ENCODE assay signal across 13 cellular contexts in genomic region chr5:158154226-158155005, GRCh38.
A peak's percentile ranks its signal among the peaks of the same experiment; 100 is the strongest.
DNase-seq lines count a peak whose midpoint lies in the region; FAIRE-seq and TF ChIP-seq lines count a peak whose summit lies in the region.
"Had no signal": no experiment of that assay in that cellular context is flagged by ENCODE, and none has a peak within 500 bp of the region (broad histone marks: within the 10 kb centered on the region; RNA-seq: fewer than 3 reads in every experiment).

No MANE protein-coding gene starts in this region.

- no peaks in the 10 kb centered on the region for H3K36me3 ChIP-seq in bronchial epithelial cell (ENCODE audit: control insufficient read depth, insufficient read depth, low read length)
- H3K36me3 ChIP-seq in kidney epithelial cell (ENCODE audit: control insufficient read depth, insufficient read depth, low read length) = no peaks in the 10 kb centered on the region
- H3K36me3 ChIP-seq in prostate gland = no peaks in the 10 kb centered on the region
- H3K36me3 ChIP-seq: SJSA1 had no signal

- intact Hi-C loops in prostate gland (cut with DNase I) = no loop called here

- DNase-seq in DMS 273 (lab: John Stamatoyannopoulos, UW; ENCODE audit: unreplicated experiment) (peak; percentile 51), DMS 273 treated with DMSO at 0.1 percent for 48 hours (lab: John Stamatoyannopoulos, UW) (no peak), bronchial epithelial cell (ENCODE audit: low read depth) (peak; percentile 87), kidney epithelial cell (ENCODE audit: low read depth) (peak; percentile 69), substantia nigra (lab: John Stamatoyannopoulos, UW) (no peak), DMS53 (lab: John Stamatoyannopoulos, UW) (no peak), prostate gland (ENCODE audit: low spot score) (no peak)
- DNase-seq in activated CD4-positive, alpha-beta T cell treated with anti-CD3 and anti-CD28 coated beads for 48 hours = no peak
- DNase-seq: foreskin melanocyte, NCI-H2029 had no signal

- FAIRE-seq in bronchial epithelial cell (lab: Jason Lieb, UNC) = no peak
- FAIRE-seq: GM19239 had no signal

- H3K27ac ChIP-seq in substantia nigra (ENCODE audit: low read depth, low read length, poor library complexity, severe bottlenecking) (no peak overlapping the region), prostate gland (no peak overlapping the region)
- H3K27ac ChIP-seq: 22Rv1, SJSA1 had no signal

- WGBS in prostate gland = 85% methylated on average over 3 of the region's 3 CpGs

- H3K4me3 ChIP-seq in bronchial epithelial cell (ENCODE audit: low read depth, low read length) = no peak overlapping the region
- H3K4me3 ChIP-seq in kidney epithelial cell (ENCODE audit: low read depth, low read length) = no peak overlapping the region
- H3K4me3 ChIP-seq in prostate gland = no peak overlapping the region
- H3K4me3 ChIP-seq: SJSA1 had no signal

- TF ChIP-seq CTCF in bronchial epithelial cell (IDR thresholded peaks at IDR 0.05; ENCODE audit: insufficient read depth, low read length, severe bottlenecking) (no peak), kidney epithelial cell (IDR thresholded peaks at IDR 0.05; ENCODE audit: insufficient read depth, low read length, poor library complexity, severe bottlenecking) (no peak), prostate gland (IDR thresholded peaks at IDR 0.05) (no peak)

- H3K9me3 ChIP-seq in prostate gland = no peaks in the 10 kb centered on the region
- H3K9me3 ChIP-seq: SJSA1 had no signal

- no peaks in the 10 kb centered on the region for H3K4me1 ChIP-seq in prostate gland (replicated peaks)
- H3K4me1 ChIP-seq: SJSA1 had no signal

- H3K27me3 ChIP-seq in bronchial epithelial cell (ENCODE audit: control insufficient read depth, insufficient read depth, low read length) (no peaks in the 10 kb centered on the region), kidney epithelial cell (ENCODE audit: control insufficient read depth, insufficient read depth, low read length) (no peaks in the 10 kb centered on the region), prostate gland (replicated peaks; ENCODE audit: insufficient read depth) (no peaks in the 10 kb centered on the region)
- H3K27me3 ChIP-seq: SJSA1 had no signal

- TF ChIP-seq POLR2A in prostate gland (IDR thresholded peaks at IDR 0.05) = no peak

Comparison
In these comparisons a context has a peak if more than half of its experiments do, and no peak if none do; other contexts are left out.
1. DNase-seq: peak in DMS 273 (single experiment), bronchial epithelial cell (single experiment) and kidney epithelial cell (single experiment); none in DMS 273 treated with DMSO at 0.1 percent for 48 hours (single experiment), activated CD4-positive, alpha-beta T cell treated with anti-CD3 and anti-CD28 coated beads for 48 hours (single experiment), substantia nigra (0 of 49), DMS53 (single experiment) and prostate gland (single experiment).